1 cellular context compared by ENCODE assay signal in the genomic region with DNA sequence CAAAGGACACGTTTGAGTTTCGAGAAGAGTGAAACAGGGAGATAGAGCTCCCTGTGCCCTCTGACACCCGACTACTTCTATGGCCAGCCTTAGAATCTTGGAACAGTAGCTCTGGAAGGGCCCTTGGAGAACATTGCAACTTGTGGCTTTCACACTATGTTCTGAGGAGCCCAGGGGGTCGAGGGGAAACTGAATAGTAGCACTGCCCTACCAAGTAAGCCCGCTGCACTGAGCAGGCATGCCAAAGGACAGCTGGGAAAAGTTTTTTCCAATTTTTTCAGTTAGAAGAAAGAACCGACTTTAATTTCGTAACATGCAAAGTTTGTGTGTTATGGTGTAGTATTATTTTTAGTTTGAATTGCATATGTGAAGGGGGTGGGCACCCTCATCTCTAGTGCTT.
TF ChIP-seq lines count a peak whose summit lies in the region.

No MANE protein-coding gene starts in this region.

TF ChIP-seq in GM12878, 131 proteins besides CTCF, POLR2A, EP300 and RAD21:
- no peak for TF ChIP-seq WRNIP1 (IDR thresholded peaks at IDR 0.05; ENCODE audit: borderline replicate concordance, low read depth, low read length)
- TF ChIP-seq, protein P1, sequence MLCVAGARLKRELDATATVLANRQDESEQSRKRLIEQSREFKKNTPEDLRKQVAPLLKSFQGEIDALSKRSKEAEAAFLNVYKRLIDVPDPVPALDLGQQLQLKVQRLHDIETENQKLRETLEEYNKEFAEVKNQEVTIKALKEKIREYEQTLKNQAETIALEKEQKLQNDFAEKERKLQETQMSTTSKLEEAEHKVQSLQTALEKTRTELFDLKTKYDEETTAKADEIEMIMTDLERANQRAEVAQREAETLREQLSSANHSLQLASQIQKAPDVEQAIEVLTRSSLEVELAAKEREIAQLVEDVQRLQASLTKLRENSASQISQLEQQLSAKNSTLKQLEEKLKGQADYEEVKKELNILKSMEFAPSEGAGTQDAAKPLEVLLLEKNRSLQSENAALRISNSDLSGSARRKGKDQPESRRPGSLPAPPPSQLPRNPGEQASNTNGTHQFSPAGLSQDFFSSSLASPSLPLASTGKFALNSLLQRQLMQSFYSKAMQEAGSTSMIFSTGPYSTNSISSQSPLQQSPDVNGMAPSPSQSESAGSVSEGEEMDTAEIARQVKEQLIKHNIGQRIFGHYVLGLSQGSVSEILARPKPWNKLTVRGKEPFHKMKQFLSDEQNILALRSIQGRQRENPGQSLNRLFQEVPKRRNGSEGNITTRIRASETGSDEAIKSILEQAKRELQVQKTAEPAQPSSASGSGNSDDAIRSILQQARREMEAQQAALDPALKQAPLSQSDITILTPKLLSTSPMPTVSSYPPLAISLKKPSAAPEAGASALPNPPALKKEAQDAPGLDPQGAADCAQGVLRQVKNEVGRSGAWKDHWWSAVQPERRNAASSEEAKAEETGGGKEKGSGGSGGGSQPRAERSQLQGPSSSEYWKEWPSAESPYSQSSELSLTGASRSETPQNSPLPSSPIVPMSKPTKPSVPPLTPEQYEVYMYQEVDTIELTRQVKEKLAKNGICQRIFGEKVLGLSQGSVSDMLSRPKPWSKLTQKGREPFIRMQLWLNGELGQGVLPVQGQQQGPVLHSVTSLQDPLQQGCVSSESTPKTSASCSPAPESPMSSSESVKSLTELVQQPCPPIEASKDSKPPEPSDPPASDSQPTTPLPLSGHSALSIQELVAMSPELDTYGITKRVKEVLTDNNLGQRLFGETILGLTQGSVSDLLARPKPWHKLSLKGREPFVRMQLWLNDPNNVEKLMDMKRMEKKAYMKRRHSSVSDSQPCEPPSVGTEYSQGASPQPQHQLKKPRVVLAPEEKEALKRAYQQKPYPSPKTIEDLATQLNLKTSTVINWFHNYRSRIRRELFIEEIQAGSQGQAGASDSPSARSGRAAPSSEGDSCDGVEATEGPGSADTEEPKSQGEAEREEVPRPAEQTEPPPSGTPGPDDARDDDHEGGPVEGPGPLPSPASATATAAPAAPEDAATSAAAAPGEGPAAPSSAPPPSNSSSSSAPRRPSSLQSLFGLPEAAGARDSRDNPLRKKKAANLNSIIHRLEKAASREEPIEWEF (IDR thresholded peaks at IDR 0.05; ENCODE audit: insufficient replicate concordance, low read depth, low read length), result no peak
- TF ChIP-seq, protein P2, sequence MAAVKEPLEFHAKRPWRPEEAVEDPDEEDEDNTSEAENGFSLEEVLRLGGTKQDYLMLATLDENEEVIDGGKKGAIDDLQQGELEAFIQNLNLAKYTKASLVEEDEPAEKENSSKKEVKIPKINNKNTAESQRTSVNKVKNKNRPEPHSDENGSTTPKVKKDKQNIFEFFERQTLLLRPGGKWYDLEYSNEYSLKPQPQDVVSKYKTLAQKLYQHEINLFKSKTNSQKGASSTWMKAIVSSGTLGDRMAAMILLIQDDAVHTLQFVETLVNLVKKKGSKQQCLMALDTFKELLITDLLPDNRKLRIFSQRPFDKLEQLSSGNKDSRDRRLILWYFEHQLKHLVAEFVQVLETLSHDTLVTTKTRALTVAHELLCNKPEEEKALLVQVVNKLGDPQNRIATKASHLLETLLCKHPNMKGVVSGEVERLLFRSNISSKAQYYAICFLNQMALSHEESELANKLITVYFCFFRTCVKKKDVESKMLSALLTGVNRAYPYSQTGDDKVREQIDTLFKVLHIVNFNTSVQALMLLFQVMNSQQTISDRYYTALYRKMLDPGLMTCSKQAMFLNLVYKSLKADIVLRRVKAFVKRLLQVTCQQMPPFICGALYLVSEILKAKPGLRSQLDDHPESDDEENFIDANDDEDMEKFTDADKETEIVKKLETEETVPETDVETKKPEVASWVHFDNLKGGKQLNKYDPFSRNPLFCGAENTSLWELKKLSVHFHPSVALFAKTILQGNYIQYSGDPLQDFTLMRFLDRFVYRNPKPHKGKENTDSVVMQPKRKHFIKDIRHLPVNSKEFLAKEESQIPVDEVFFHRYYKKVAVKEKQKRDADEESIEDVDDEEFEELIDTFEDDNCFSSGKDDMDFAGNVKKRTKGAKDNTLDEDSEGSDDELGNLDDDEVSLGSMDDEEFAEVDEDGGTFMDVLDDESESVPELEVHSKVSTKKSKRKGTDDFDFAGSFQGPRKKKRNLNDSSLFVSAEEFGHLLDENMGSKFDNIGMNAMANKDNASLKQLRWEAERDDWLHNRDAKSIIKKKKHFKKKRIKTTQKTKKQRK (IDR thresholded peaks at IDR 0.05; ENCODE audit: low read depth, low read length), result no peak
- TF ChIP-seq ETV6 (conservative IDR thresholded peaks at IDR 0.05 in 1 of 2, IDR thresholded peaks at IDR 0.05 in 1 of 2; ENCODE audit: borderline replicate concordance in 1 of 2, low read depth in 1 of 2), result no peak
- TF ChIP-seq SUPT20H (IDR thresholded peaks at IDR 0.05; ENCODE audit: borderline replicate concordance, control insufficient read depth, low read depth, low read length), result no peak
